Comparison of ENCODE assay signal across 1 cellular context in the genomic region with DNA sequence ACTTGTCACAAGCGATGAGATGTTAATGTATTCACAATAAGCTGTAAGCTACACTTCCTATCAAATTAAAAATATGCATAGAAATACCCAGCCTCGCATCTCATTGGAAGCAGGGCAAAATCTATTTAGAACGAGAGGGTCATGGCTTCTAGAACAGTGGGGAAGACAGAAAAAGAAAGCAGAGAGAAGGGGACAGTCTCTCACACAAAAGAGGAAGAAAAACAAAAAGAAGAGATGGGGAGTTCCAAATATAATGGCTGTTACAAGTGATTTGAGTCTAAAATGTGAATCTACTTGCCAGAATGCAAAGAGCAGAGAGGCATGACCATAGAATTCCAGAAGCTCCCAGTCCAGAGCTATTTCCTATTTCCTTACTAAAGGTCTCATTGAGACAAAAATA.
A peak's percentile ranks its signal among the peaks of the same experiment; 100 is the strongest.
TF ChIP-seq lines count a peak whose summit lies in the region.

No MANE protein-coding gene starts in this region.

TF ChIP-seq in GM12878, 131 proteins besides CTCF, POLR2A, EP300 and RAD21:
- TF ChIP-seq IKZF2 (IDR thresholded peaks at IDR 0.05) = peak in 1 of 2 experiments; percentile 27; a peak in 2 of 4 replicates
- peak; percentile 23; the same call in 1 of the 2 replicates for TF ChIP-seq MTA2 (IDR thresholded peaks at IDR 0.05; ENCODE audit: low read depth)
- TF ChIP-seq HDGF (IDR thresholded peaks at IDR 0.05) = no peak
- TF ChIP-seq RELB (IDR thresholded peaks at IDR 0.05; ENCODE audit: low read depth) = peak; percentile 62; the same call in 1 of the 2 replicates
- TF ChIP-seq ETV6 (conservative IDR thresholded peaks at IDR 0.05 in 1 of 2, IDR thresholded peaks at IDR 0.05 in 1 of 2; ENCODE audit: borderline replicate concordance in 1 of 2, low read depth in 1 of 2) = no peak
